In genomic region chr21:32604484-32604883, GRCh38 we compare ENCODE assay signal across 18 cellular contexts. TPM values are rescaled to one million over a fixed set of nuclear protein-coding genes. Genes with fewer than 3 reads are reported as not detected.
DNase-seq lines count a peak whose midpoint lies in the region; ATAC-seq lines count a peak whose summit lies in the region.
"Had no signal": no experiment of that assay in that cellular context is flagged by ENCODE, and none has a peak within 500 bp of the region (broad histone marks: within the 10 kb centered on the region; RNA-seq: fewer than 3 reads in every experiment).

No MANE protein-coding gene starts in this region.

- H3K4me3 Mint-ChIP-seq in activated naive CD4-positive, alpha-beta T cell treated with anti-CD3 and anti-CD28 coated beads for 36 hours = no peak overlapping the region
- H3K4me3 Mint-ChIP-seq: CD14-positive monocyte; stimulated activated naive CD8-positive, alpha-beta T cell treated with anti-CD3 and anti-CD28 coated beads, Interleukin-15, amount 100 ng/mL, for 72 hours; T-helper 2 cell treated with Interferon-gamma antibody and Interleukin-4, amounts not matched to agents 5 μg/mL and 100 μg/mL, for 36 hours had no signal

- H3K9me3 ChIP-seq in ectodermal cell (ENCODE audit: control insufficient read depth, low read length) = no peaks in the 10 kb centered on the region
- no peaks in the 10 kb centered on the region for H3K9me3 ChIP-seq in SJCRH30 (replicated peaks)
- H3K9me3 ChIP-seq: right atrium auricular region, upper lobe of right lung had no signal

- intact Hi-C loops in activated naive CD4-positive, alpha-beta T cell treated with anti-CD3 and anti-CD28 coated beads for 36 hours (cut with micrococcal nuclease) = no loop called here

- H3K27me3 ChIP-seq in ectodermal cell (ENCODE audit: control insufficient read depth, insufficient read depth, low read length, poor library complexity, severe bottlenecking) = no peaks in the 10 kb centered on the region
- no peaks in the 10 kb centered on the region for H3K27me3 ChIP-seq in SJCRH30
- H3K27me3 ChIP-seq: right atrium auricular region, upper lobe of right lung had no signal

- H3K4me1 Mint-ChIP-seq in activated naive CD4-positive, alpha-beta T cell treated with anti-CD3 and anti-CD28 coated beads for 36 hours (ENCODE audit: low read depth) = no peaks in the 10 kb centered on the region
- H3K4me1 Mint-ChIP-seq: CD14-positive monocyte; stimulated activated naive CD8-positive, alpha-beta T cell treated with anti-CD3 and anti-CD28 coated beads, Interleukin-15, amount 100 ng/mL, for 72 hours had no signal

- no peaks in the 10 kb centered on the region for H3K9me3 Mint-ChIP-seq in activated naive CD4-positive, alpha-beta T cell treated with anti-CD3 and anti-CD28 coated beads, Interleukin-2, amount 50 U/mL, for 72 hours
- H3K9me3 Mint-ChIP-seq in activated naive CD4-positive, alpha-beta T cell treated with anti-CD3 and anti-CD28 coated beads for 36 hours = no peaks in the 10 kb centered on the region
- H3K9me3 Mint-ChIP-seq: CD14-positive monocyte; stimulated activated naive CD8-positive, alpha-beta T cell treated with anti-CD3 and anti-CD28 coated beads, Interleukin-15, amount 100 ng/mL, for 72 hours; T-helper 2 cell treated with Interferon-gamma antibody and Interleukin-4, amounts not matched to agents 5 μg/mL and 100 μg/mL, for 36 hours had no signal

- ATAC-seq in activated naive CD4-positive, alpha-beta T cell treated with anti-CD3 and anti-CD28 coated beads, Interleukin-2, amount 50 U/mL, for 72 hours = no peak
- ATAC-seq in HG02571 (IDR thresholded peaks at IDR 0.05; ENCODE audit: unreplicated experiment) = no peak
- ATAC-seq in HG03159 (IDR thresholded peaks at IDR 0.05; ENCODE audit: unreplicated experiment) = no peak
- ATAC-seq: stimulated activated naive CD8-positive, alpha-beta T cell treated with anti-CD3 and anti-CD28 coated beads, Interleukin-15, amount 100 ng/mL, for 72 hours; upper lobe of right lung had no signal

- peaks cover 10 to 22% of the 10 kb centered on the region in 2 donors for H3K36me3 Mint-ChIP-seq in activated naive CD4-positive, alpha-beta T cell treated with anti-CD3 and anti-CD28 coated beads, Interleukin-2, amount 50 U/mL, for 72 hours
- peaks cover 41% of the 10 kb centered on the region for H3K36me3 Mint-ChIP-seq in activated naive CD4-positive, alpha-beta T cell treated with anti-CD3 and anti-CD28 coated beads for 36 hours (ENCODE audit: low read depth)

- H3K36me3 ChIP-seq in ectodermal cell (ENCODE audit: control insufficient read depth, insufficient read depth, low read length) (peaks cover 26% of the 10 kb centered on the region), SJCRH30 (peaks cover 3% of the 10 kb centered on the region; the same call in 1 of the 2 replicates)

- H3K4me3 ChIP-seq in ectodermal cell (ENCODE audit: insufficient read depth, low read depth, low read length) (no peak overlapping the region), SJCRH30 (no peak overlapping the region)
- H3K4me3 ChIP-seq: right atrium auricular region, upper lobe of right lung had no signal

- WGBS in ectodermal cell, 2 experiments = 16 to 17% methylated on average over 7 of the region's 7 CpGs

- H3K27me3 Mint-ChIP-seq in activated naive CD4-positive, alpha-beta T cell treated with anti-CD3 and anti-CD28 coated beads for 36 hours (ENCODE audit: low read depth) = no peaks in the 10 kb centered on the region
- H3K27me3 Mint-ChIP-seq: stimulated activated naive CD8-positive, alpha-beta T cell treated with anti-CD3 and anti-CD28 coated beads, Interleukin-15, amount 100 ng/mL, for 72 hours had no signal

- H3K27ac ChIP-seq in ectodermal cell (ENCODE audit: insufficient read depth, low read depth, low read length, poor library complexity, severe bottlenecking) (peak overlapping the region; percentile 16), SJCRH30 (no peak overlapping the region)
- H3K27ac ChIP-seq: right atrium auricular region, upper lobe of right lung had no signal

- H3K4me1 ChIP-seq in ectodermal cell (ENCODE audit: control insufficient read depth, insufficient read depth, low read length) (peaks cover 17% of the 10 kb centered on the region), SJCRH30 (no peaks in the 10 kb centered on the region)
- H3K4me1 ChIP-seq: right atrium auricular region, upper lobe of right lung had no signal

- no peak for DNase-seq in activated naive CD4-positive, alpha-beta T cell treated with anti-CD3 and anti-CD28 coated beads, Interleukin-2, amount 50 U/mL, for 72 hours (ENCODE audit: low spot score in 2 of 2)
- no peak for DNase-seq in activated naive CD4-positive, alpha-beta T cell treated with anti-CD3 and anti-CD28 coated beads for 36 hours
- DNase-seq in NCI-H345 treated with DMSO at 0.1 percent for 48 hours (lab: John Stamatoyannopoulos, UW; ENCODE audit: unreplicated experiment) (peak; percentile 99), SJCRH30 (no peak), DMS153 treated with DMSO at 0.1 percent for 48 hours (lab: John Stamatoyannopoulos, UW; ENCODE audit: unreplicated experiment) (no peak)
- DNase-seq: activated CD4-positive, alpha-beta T cell treated with anti-CD3 and anti-CD28 coated beads for 1 hour; activated gamma-delta T cell; Karpas-422; NCI-H1436 treated with DMSO at 0.1 percent for 48 hours; SHP77; stimulated activated naive CD8-positive, alpha-beta T cell treated with anti-CD3 and anti-CD28 coated beads, Interleukin-15, amount 100 ng/mL, for 72 hours; upper lobe of right lung had no signal

- H3K27ac Mint-ChIP-seq in activated naive CD4-positive, alpha-beta T cell treated with anti-CD3 and anti-CD28 coated beads, Interleukin-2, amount 50 U/mL, for 72 hours = peak overlapping the region; percentile 22 to 82
- no peak overlapping the region for H3K27ac Mint-ChIP-seq in activated naive CD4-positive, alpha-beta T cell treated with anti-CD3 and anti-CD28 coated beads for 36 hours
- H3K27ac Mint-ChIP-seq: T-helper 2 cell treated with Interferon-gamma antibody and Interleukin-4, amounts not matched to agents 5 μg/mL and 100 μg/mL, for 36 hours had no signal

- CTCF ChIA-PET in activated naive CD4-positive, alpha-beta T cell treated with anti-CD3 and anti-CD28 coated beads for 36 hours (lab: Charles Lee) = no interaction called here

RNA-seq across cellular contexts. Expression of gene CFAP298, which starts 7.7 kb away (rescaled TPM):
- 10 to 100 TPM; 29.8 to 38.1 TPM for total RNA-seq in activated naive CD4-positive, alpha-beta T cell treated with anti-CD3 and anti-CD28 coated beads, Interleukin-2, amount 50 U/mL, for 72 hours
- total RNA-seq in activated naive CD4-positive, alpha-beta T cell treated with anti-CD3 and anti-CD28 coated beads for 36 hours = 10 to 100 TPM; 33.3 to 35.6 TPM
- polyA plus RNA-seq in ectodermal cell (2013, experiment 1 of 4) = 45.7 TPM
- 43.1 TPM for polyA plus RNA-seq in ectodermal cell (2013, experiment 2 of 4)
- 47.3 TPM for polyA plus RNA-seq in ectodermal cell (2013, experiment 3 of 4)
- polyA plus RNA-seq in ectodermal cell (2013, experiment 4 of 4) = 51.6 TPM
- 35.4 and 37.2 TPM in 2 replicates for total RNA-seq in SJCRH30 (2014; rRNA removed; shearing (Covaris generic))

RNA-seq across cellular contexts. Expression of gene TCP10L, which starts 19.2 kb away (rescaled TPM):
- 1 to 10 TPM in 1 of 2 donors, under 1 TPM in 1; 0.91 to 1.5 TPM for total RNA-seq in activated naive CD4-positive, alpha-beta T cell treated with anti-CD3 and anti-CD28 coated beads, Interleukin-2, amount 50 U/mL, for 72 hours
- total RNA-seq in activated naive CD4-positive, alpha-beta T cell treated with anti-CD3 and anti-CD28 coated beads for 36 hours = under 1 TPM; 0.30 to 0.50 TPM
- 1.7 TPM for polyA plus RNA-seq in ectodermal cell (2013, experiment 1 of 4)
- polyA plus RNA-seq in ectodermal cell (2013, experiment 2 of 4) = 2.3 TPM
- polyA plus RNA-seq in ectodermal cell (2013, experiment 3 of 4) = 2.0 TPM
- polyA plus RNA-seq in ectodermal cell (2013, experiment 4 of 4) = 3.9 TPM
- not detected in 2 replicates for total RNA-seq in SJCRH30 (2014; rRNA removed; shearing (Covaris generic))
